ENCODE assay signal across 11 cellular contexts in genomic region chr1:234535763-234536515, GRCh38. TPM values are rescaled to one million over a fixed set of nuclear protein-coding genes. Genes with fewer than 3 reads are reported as not detected.
DNase-seq lines count a peak whose midpoint lies in the region; ATAC-seq and TF ChIP-seq lines count a peak whose summit lies in the region.
"Had no signal": no experiment of that assay in that cellular context is flagged by ENCODE, and none has a peak within 500 bp of the region (broad histone marks: within the 10 kb centered on the region; RNA-seq: fewer than 3 reads in every experiment).

No MANE protein-coding gene starts in this region.

- H3K4me1 Mint-ChIP-seq in type B pancreatic cell (ENCODE audit: unreplicated experiment): peaks cover 86% of the 10 kb centered on the region
- peaks cover 3% of the 10 kb centered on the region for H3K4me1 Mint-ChIP-seq in activated CD4-positive, alpha-beta T cell treated with anti-CD3 and anti-CD28 coated beads, Interleukin-2, amount 10 ng/mL, durations not matched to agents 7 days and 5 days

- H3K27me3 ChIP-seq in fibroblast of lung (ENCODE audit: control insufficient read depth, insufficient read depth, low read length) (no peaks in the 10 kb centered on the region), muscle layer of duodenum (ENCODE audit: low read depth, low read length) (no peaks in the 10 kb centered on the region)
- H3K27me3 ChIP-seq: foreskin keratinocyte had no signal

- peak; percentile 32 for DNase-seq in NCI-H2029 (lab: John Stamatoyannopoulos, UW)
- DNase-seq in NCI-H2029 treated with DMSO at 0.1 percent for 48 hours (lab: John Stamatoyannopoulos, UW): no peak
- DNase-seq in fibroblast of lung (ENCODE audit: low read depth in 2 of 2): peak; percentile 61 to 75
- DNase-seq in type B pancreatic cell (ENCODE audit: extremely low spot score, unreplicated experiment): no peak
- DNase-seq in OCI-M2 (lab: John Stamatoyannopoulos, UW; ENCODE audit: unreplicated experiment): no peak
- no peak for DNase-seq in activated CD4-positive, alpha-beta T cell treated with anti-CD3 and anti-CD28 coated beads, Interleukin-2, amount 10 ng/mL, durations not matched to agents 7 days and 5 days
- DNase-seq: activated CD8-positive, alpha-beta memory T cell treated with anti-CD3 and anti-CD28 coated beads, Interleukin-2, amount 50 U/mL, for 4 hours; foreskin keratinocyte; trophoblast cell had no signal

- no peaks in the 10 kb centered on the region for H3K9me3 Mint-ChIP-seq in type B pancreatic cell
- no peaks in the 10 kb centered on the region for H3K9me3 Mint-ChIP-seq in activated CD4-positive, alpha-beta T cell treated with anti-CD3 and anti-CD28 coated beads, Interleukin-2, amount 10 ng/mL, durations not matched to agents 7 days and 5 days

- H3K27me3 Mint-ChIP-seq in type B pancreatic cell: no peaks in the 10 kb centered on the region
- no peaks in the 10 kb centered on the region for H3K27me3 Mint-ChIP-seq in activated CD4-positive, alpha-beta T cell treated with anti-CD3 and anti-CD28 coated beads, Interleukin-2, amount 10 ng/mL, durations not matched to agents 7 days and 5 days

- H3K4me3 ChIP-seq in fibroblast of lung (replicated peaks in 1 of 4; ENCODE audit: control extremely low read depth in 1 of 4, insufficient read depth in 1 of 4, low read depth in 3 of 4, low read length in 4 of 4) (no peak overlapping the region), muscle layer of duodenum (ENCODE audit: low read depth in 1 of 2, low read length in 2 of 2) (peak overlapping the region in 1 of 2 donors; percentile 27)

- POLR2A ChIA-PET in activated CD4-positive, alpha-beta T cell treated with anti-CD3 and anti-CD28 coated beads, Interleukin-2, amount 10 ng/mL, durations not matched to agents 7 days and 5 days (lab: Charles Lee): no interaction called here

- peak overlapping the region; percentile 82 for H3K27ac Mint-ChIP-seq in type B pancreatic cell
- H3K27ac Mint-ChIP-seq in activated CD4-positive, alpha-beta T cell treated with anti-CD3 and anti-CD28 coated beads, Interleukin-2, amount 10 ng/mL, durations not matched to agents 7 days and 5 days: no peak overlapping the region

- TF ChIP-seq CTCF in fibroblast of lung (conservative IDR thresholded peaks at IDR 0.05 in 1 of 2, IDR thresholded peaks at IDR 0.05 in 1 of 2; ENCODE audit: low read depth in 1 of 2, low read length in 2 of 2): no peak
- no peak for TF ChIP-seq CTCF in type B pancreatic cell (conservative IDR thresholded peaks at IDR 0.05)

- no peaks in the 10 kb centered on the region for H3K36me3 Mint-ChIP-seq in type B pancreatic cell
- no peaks in the 10 kb centered on the region for H3K36me3 Mint-ChIP-seq in activated CD4-positive, alpha-beta T cell treated with anti-CD3 and anti-CD28 coated beads, Interleukin-2, amount 10 ng/mL, durations not matched to agents 7 days and 5 days (ENCODE audit: low read depth)

- H3K9ac ChIP-seq in fibroblast of lung (ENCODE audit: insufficient read depth, low read length): no peak overlapping the region

- H3K79me2 ChIP-seq in fibroblast of lung (ENCODE audit: control insufficient read depth, insufficient read depth, low read length): no peaks in the 10 kb centered on the region

- H3K4me3 Mint-ChIP-seq in type B pancreatic cell: peak overlapping the region; percentile 29
- no peak overlapping the region for H3K4me3 Mint-ChIP-seq in activated CD4-positive, alpha-beta T cell treated with anti-CD3 and anti-CD28 coated beads, Interleukin-2, amount 10 ng/mL, durations not matched to agents 7 days and 5 days

- no peaks in the 10 kb centered on the region for H3K36me3 ChIP-seq in fibroblast of lung (ENCODE audit: control insufficient read depth, insufficient read depth, low read length)
- H3K36me3 ChIP-seq in muscle layer of duodenum (ENCODE audit: control insufficient read depth in 1 of 2, insufficient read depth in 2 of 2, low read length in 2 of 2): no peaks in the 10 kb centered on the region

- CTCF ChIA-PET in activated CD4-positive, alpha-beta T cell treated with anti-CD3 and anti-CD28 coated beads, Interleukin-2, amount 10 ng/mL, durations not matched to agents 7 days and 5 days (lab: Charles Lee): interaction anchor here (1.1 to 1.9 kb wide), 5 partner anchors 8 to 30 kb away, joined by 3 to 7 read pairs (median 4); no protein-coding TSS in a partner anchor

- H3K27ac ChIP-seq in fibroblast of lung (ENCODE audit: insufficient read depth, low read length) (peak overlapping the region; percentile 88), muscle layer of duodenum (ENCODE audit: low read length) (peak overlapping the region; percentile 93)

- no peak overlapping the region for H2AFZ ChIP-seq in fibroblast of lung (ENCODE audit: low read length)

- peak overlapping the region; percentile 60 for H3K4me2 ChIP-seq in fibroblast of lung (ENCODE audit: extremely low read depth, insufficient read depth, low read length)

- H3K9me3 ChIP-seq in fibroblast of lung (ENCODE audit: control insufficient read depth, insufficient read depth, low read depth, low read length): no peaks in the 10 kb centered on the region
- H3K9me3 ChIP-seq in muscle layer of duodenum (ENCODE audit: control insufficient read depth in 1 of 2, low read length in 2 of 2): no peaks in the 10 kb centered on the region

- H4K20me1 ChIP-seq in fibroblast of lung (ENCODE audit: control insufficient read depth, extremely low read depth, insufficient read depth, low read length): no peaks in the 10 kb centered on the region

- H3K4me1 ChIP-seq in fibroblast of lung (ENCODE audit: control insufficient read depth, extremely low read depth, insufficient read depth, low read length): peaks cover 38% of the 10 kb centered on the region
- peaks cover 57 to 72% of the 10 kb centered on the region in 2 donors for H3K4me1 ChIP-seq in muscle layer of duodenum (ENCODE audit: control insufficient read depth in 1 of 2, insufficient read depth in 2 of 2, low read length in 2 of 2)

- ATAC-seq in HG03565 (IDR thresholded peaks at IDR 0.05; ENCODE audit: unreplicated experiment): no peak
- ATAC-seq: foreskin keratinocyte had no signal

RNA-seq across cellular contexts. Expression of gene TARBP1, which starts 57.0 kb away (rescaled TPM):
- 20.6 and 22.9 TPM in 2 replicates for total RNA-seq in fibroblast of lung
- polyA plus RNA-seq in fibroblast of lung: 11.6 and 15.3 TPM in 2 replicates
- polyA plus RNA-seq in fibroblast of lung (2012): 6.0 and 6.8 TPM in 2 replicates
- 6.3 and 10.4 TPM in 2 replicates for polyA minus RNA-seq in fibroblast of lung (ENCODE audit: low replicate concordance)
- 22.2 and 38.1 TPM in 2 replicates for total RNA-seq in type B pancreatic cell (ENCODE audit: low replicate concordance)
- 10 to 100 TPM; 31.3 to 33.2 TPM for total RNA-seq in activated CD4-positive, alpha-beta T cell treated with anti-CD3 and anti-CD28 coated beads, Interleukin-2, amount 10 ng/mL, durations not matched to agents 7 days and 5 days

Comparison
In these comparisons a context has a peak if more than half of its experiments do, and no peak if none do; other contexts are left out.
1. DNase-seq: peak in NCI-H2029 (single experiment) and fibroblast of lung (2 of 2); none in NCI-H2029 treated with DMSO at 0.1 percent for 48 hours (single experiment), type B pancreatic cell (single experiment), OCI-M2 (single experiment) and activated CD4-positive, alpha-beta T cell treated with anti-CD3 and anti-CD28 coated beads, Interleukin-2, amount 10 ng/mL, durations not matched to agents 7 days and 5 days (single experiment).